In genomic region chr20:62429455-62430310, GRCh38 we compare ENCODE assay signal across 28 cellular contexts. TPM values are rescaled to one million over a fixed set of nuclear protein-coding genes. Genes with fewer than 3 reads are reported as not detected.
"Had no signal": no experiment of that assay in that cellular context is flagged by ENCODE, and none has a peak within 500 bp of the region (broad histone marks: within the 10 kb centered on the region; RNA-seq: fewer than 3 reads in every experiment).

No MANE protein-coding gene starts in this region.

- H3K4me3 ChIP-seq: dorsolateral prefrontal cortex, heart left ventricle, mucosa of descending colon, ovary, testis, tibial nerve had no signal

- ATAC-seq: esophagus mucosa; heart left ventricle; mucosa of descending colon; natural killer cell; right cardiac atrium; stimulated activated effector memory CD8-positive, alpha-beta T cell treated with anti-CD3 and anti-CD28 coated beads, Interleukin-12 subunit alpha, Interleukin-12 subunit beta, amount 100 ng/mL, for 72 hours had no signal

- H3K36me3 ChIP-seq: heart left ventricle, ovary, tibial nerve had no signal

- H3K27me3 ChIP-seq: ovary, testis had no signal

- H3K4me1 ChIP-seq: testis had no signal

- H3K9me3 ChIP-seq: heart left ventricle, mucosa of descending colon, ovary, testis, tibial nerve had no signal

- DNase-seq: cortex of kidney; dorsolateral prefrontal cortex; effector CD8-positive, alpha-beta T cell; heart left ventricle; hypothalamus; kidney glomerular epithelial cell; mucosa of descending colon; natural killer cell; nucleus accumbens; ovary; right cardiac atrium; stimulated activated CD4-positive, alpha-beta T cell treated with anti-CD3 and anti-CD28 coated beads, Interleukin-4, amount 100 ng/mL, for 1 hour; stimulated activated CD8-positive, alpha-beta memory T cell treated with anti-CD3 and anti-CD28 coated beads, Interleukin-4, amount 100 ng/mL, for 48 hours; testis had no signal

- H3K27ac ChIP-seq: dorsolateral prefrontal cortex, heart left ventricle, ovary, testis, tibial nerve had no signal

- FAIRE-seq: endometrium, frontal cortex, islet of Langerhans had no signal

RNA-seq across cellular contexts. Expression of gene RBBP8NL, which starts 2.3 kb away (rescaled TPM):
- total RNA-seq: fibroblast of lung, frontal cortex, glomerular endothelial cell, heart left ventricle, lung microvascular endothelial cell, mesenteric fat pad, natural killer cell, neural crest cell, posterior vena cava, right cardiac atrium, subcutaneous adipose tissue, tibial nerve had no signal
- polyA plus RNA-seq: fibroblast of lung, heart left ventricle, liver, ovary, right cardiac atrium had no signal

RNA-seq across cellular contexts. Expression of gene GATA5, which starts 46.1 kb away (rescaled TPM):
- total RNA-seq: esophagus mucosa, frontal cortex, glomerular endothelial cell, lung microvascular endothelial cell, natural killer cell, neural crest cell, subcutaneous adipose tissue had no signal
